ENCODE assay signal across 30 cellular contexts in the genomic region with DNA sequence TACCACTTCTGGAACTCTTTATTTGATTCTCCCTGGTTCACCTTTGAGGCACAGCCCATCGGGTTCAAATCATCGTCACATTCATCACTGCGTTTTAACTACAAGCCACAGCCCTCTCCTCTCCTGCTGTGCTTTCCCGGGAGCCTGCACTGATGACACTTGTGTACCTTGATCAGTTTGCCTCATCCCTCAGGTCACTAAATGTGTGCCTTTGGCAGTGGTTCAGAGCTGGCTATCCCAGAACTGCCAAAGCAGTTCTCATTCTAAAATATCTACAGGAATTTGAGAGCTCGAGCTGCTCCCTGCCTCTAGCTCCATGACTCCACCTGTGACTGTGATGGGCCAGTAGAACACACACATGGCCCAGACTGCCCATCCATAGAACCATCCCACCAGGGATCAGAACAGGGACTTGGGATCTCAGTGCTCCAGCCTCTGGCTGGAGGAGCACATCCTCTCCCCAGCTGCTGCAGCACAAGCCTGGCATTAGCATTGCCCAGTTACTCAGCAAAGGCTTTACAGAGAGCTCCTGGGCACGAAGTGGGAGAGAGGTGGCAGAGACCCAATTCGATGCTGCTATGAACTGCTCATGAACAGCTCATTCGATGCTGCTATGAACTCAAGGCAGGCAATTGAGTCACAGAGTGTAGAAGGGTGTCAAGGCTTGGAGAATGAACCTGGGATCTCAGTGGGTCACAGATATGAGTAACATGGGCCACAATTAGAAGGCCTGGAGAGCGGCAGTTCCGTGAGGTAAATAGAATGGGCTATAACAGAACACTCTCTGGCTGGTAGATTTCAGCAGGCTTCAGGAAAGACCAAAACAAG. TPM values are rescaled to one million over a fixed set of nuclear protein-coding genes. Genes with fewer than 3 reads are reported as not detected.
"Had no signal": no experiment of that assay in that cellular context is flagged by ENCODE, and none has a peak within 500 bp of the region (broad histone marks: within the 10 kb centered on the region; RNA-seq: fewer than 3 reads in every experiment).

No MANE protein-coding gene starts in this region.

- H3K27ac ChIP-seq: ascending aorta, cardiac muscle cell, coronary artery, heart left ventricle, lower lobe of right lung, right atrium auricular region, spleen, testis, vagina, VCaP had no signal

- H3K36me3 ChIP-seq: ascending aorta, cardiac muscle cell, heart left ventricle, lower lobe of right lung, right atrium auricular region, spleen, vagina had no signal

- H3K27ac Mint-ChIP-seq: activated naive CD4-positive, alpha-beta T cell treated with anti-CD3 and anti-CD28 coated beads, Interleukin-2, amount 10 ng/mL, durations not matched to agents 7 days and 5 days; activated naive CD8-positive, alpha-beta T cell treated with anti-CD3 and anti-CD28 coated beads, Interleukin-2, amount 10 ng/mL, durations not matched to agents 7 days and 5 days; activated T-helper 1 cell treated with anti-CD3 and anti-CD28 coated beads, Interleukin-12 subunit alpha, Interleukin-12 subunit beta, Interleukin-2, Interleukin-4 antibody, amounts not matched to agents 30 ng/mL and 10 ng/mL and 1 ng/mL, durations not matched to agents 14 hours and 24 hours and 36 hours; brain; effector memory CD8-positive, alpha-beta T cell; naive thymus-derived CD8-positive, alpha-beta T cell had no signal

- H3K27me3 Mint-ChIP-seq: brain had no signal

- H3K4me3 Mint-ChIP-seq: activated naive CD4-positive, alpha-beta T cell treated with anti-CD3 and anti-CD28 coated beads, Interleukin-2, amount 10 ng/mL, durations not matched to agents 7 days and 5 days; activated naive CD8-positive, alpha-beta T cell treated with anti-CD3 and anti-CD28 coated beads, Interleukin-2, amount 10 ng/mL, durations not matched to agents 7 days and 5 days; activated T-helper 1 cell treated with anti-CD3 and anti-CD28 coated beads, Interleukin-12 subunit alpha, Interleukin-12 subunit beta, Interleukin-2, Interleukin-4 antibody, amounts not matched to agents 30 ng/mL and 10 ng/mL and 1 ng/mL, durations not matched to agents 14 hours and 24 hours and 36 hours; brain; effector memory CD8-positive, alpha-beta T cell; naive thymus-derived CD8-positive, alpha-beta T cell; neural crest cell had no signal

- H3K9me3 ChIP-seq: ascending aorta, heart left ventricle, lower lobe of right lung, right atrium auricular region, testis, vagina had no signal

- H3K9me3 Mint-ChIP-seq: activated naive CD4-positive, alpha-beta T cell treated with anti-CD3 and anti-CD28 coated beads, Interleukin-2, amount 10 ng/mL, durations not matched to agents 7 days and 5 days; activated naive CD8-positive, alpha-beta T cell treated with anti-CD3 and anti-CD28 coated beads, Interleukin-2, amount 10 ng/mL, durations not matched to agents 7 days and 5 days; activated T-helper 1 cell treated with anti-CD3 and anti-CD28 coated beads, Interleukin-12 subunit alpha, Interleukin-12 subunit beta, Interleukin-2, Interleukin-4 antibody, amounts not matched to agents 30 ng/mL and 10 ng/mL and 1 ng/mL, durations not matched to agents 14 hours and 24 hours and 36 hours; brain had no signal

- DNase-seq: activated CD4-positive, alpha-beta T cell treated with anti-CD3 and anti-CD28 coated beads for 48 hours; activated CD4-positive, alpha-beta T cell treated with anti-CD3 and anti-CD28 coated beads, Interleukin-2, amount 50 U/mL, for 48 hours; activated CD8-positive, alpha-beta memory T cell treated with anti-CD3 and anti-CD28 coated beads, Interleukin-2, amount 50 U/mL, for 4 hours; activated gamma-delta T cell; activated naive CD4-positive, alpha-beta T cell treated with anti-CD3 and anti-CD28 coated beads, Interleukin-2, amount 10 ng/mL, durations not matched to agents 7 days and 5 days; activated naive CD8-positive, alpha-beta T cell treated with anti-CD3 and anti-CD28 coated beads, Interleukin-2, amount 10 ng/mL, durations not matched to agents 7 days and 5 days; activated T-cell treated with anti-CD3 and anti-CD28 coated beads, Interleukin-2, amount 50 U/mL, for 1 hour; cerebellar nuclear complex; effector memory CD8-positive, alpha-beta T cell; erythroblast; heart left ventricle; lower lobe of right lung; mesenchymal stem cell; naive thymus-derived CD8-positive, alpha-beta T cell; occipital lobe; spleen; stimulated activated naive CD4-positive, alpha-beta T cell treated with Interleukin-2 at 50 U/mL for 16 hours; testis; trophoblast cell had no signal

- H3K4me3 ChIP-seq: ascending aorta, cardiac muscle cell, coronary artery, heart left ventricle, lower lobe of right lung, right atrium auricular region, spleen, testis, vagina had no signal

- H3K36me3 Mint-ChIP-seq: activated naive CD4-positive, alpha-beta T cell treated with anti-CD3 and anti-CD28 coated beads, Interleukin-2, amount 10 ng/mL, durations not matched to agents 7 days and 5 days; activated naive CD8-positive, alpha-beta T cell treated with anti-CD3 and anti-CD28 coated beads, Interleukin-2, amount 10 ng/mL, durations not matched to agents 7 days and 5 days; brain; naive thymus-derived CD8-positive, alpha-beta T cell had no signal

- H3K27me3 ChIP-seq: ascending aorta, cardiac muscle cell, heart left ventricle, right atrium auricular region, spleen, testis, vagina had no signal

- H3K4me1 ChIP-seq: ascending aorta, right atrium auricular region, spleen, testis, vagina had no signal

- H3K4me1 Mint-ChIP-seq: activated naive CD4-positive, alpha-beta T cell treated with anti-CD3 and anti-CD28 coated beads, Interleukin-2, amount 10 ng/mL, durations not matched to agents 7 days and 5 days; activated naive CD8-positive, alpha-beta T cell treated with anti-CD3 and anti-CD28 coated beads, Interleukin-2, amount 10 ng/mL, durations not matched to agents 7 days and 5 days; brain; naive thymus-derived CD8-positive, alpha-beta T cell; neural crest cell had no signal

RNA-seq across cellular contexts. Expression of a gene that starts 41.9 kb away (rescaled TPM):
- total RNA-seq: activated CD8-positive, alpha-beta memory T cell treated with anti-CD3 and anti-CD28 coated beads for 36 hours; activated naive CD8-positive, alpha-beta T cell treated with anti-CD3 and anti-CD28 coated beads, Interleukin-2, amount 10 ng/mL, durations not matched to agents 7 days and 5 days; activated T-helper 1 cell treated with anti-CD3 and anti-CD28 coated beads, Interleukin-12 subunit alpha, Interleukin-12 subunit beta, Interleukin-2, Interleukin-4 antibody, amounts not matched to agents 30 ng/mL and 10 ng/mL and 1 ng/mL, durations not matched to agents 14 hours and 24 hours and 36 hours; ascending aorta; naive thymus-derived CD8-positive, alpha-beta T cell; T-helper 1 cell treated with Interleukin-12 subunit alpha and Interleukin-12 subunit beta and Interleukin-4 antibody, amounts not matched to agents 30 ng/mL and 1 ng/mL, for 36 hours; vagina had no signal
